9 cellular contexts compared by ENCODE assay signal in genomic region chr6:2353412-2354137, GRCh38.
DNase-seq lines count a peak whose midpoint lies in the region; ATAC-seq and FAIRE-seq lines count a peak whose summit lies in the region.
"Had no signal": no experiment of that assay in that cellular context is flagged by ENCODE, and none has a peak within 500 bp of the region (broad histone marks: within the 10 kb centered on the region; RNA-seq: fewer than 3 reads in every experiment).

No MANE protein-coding gene starts in this region.

- H3K4me1 ChIP-seq in small intestine (ENCODE audit: control insufficient read depth in 2 of 2, insufficient read depth in 1 of 2, low read depth in 1 of 2, low read length in 1 of 2) = no peaks in the 10 kb centered on the region

- DNase-seq in DMS153 (lab: John Stamatoyannopoulos, UW) = peak; percentile 10
- DNase-seq in DMS153 treated with DMSO at 0.1 percent for 48 hours (lab: John Stamatoyannopoulos, UW; ENCODE audit: unreplicated experiment) = no peak
- DNase-seq in NCI-H1092 treated with DMSO at 0.1 percent for 48 hours (lab: John Stamatoyannopoulos, UW) = peak; percentile 6
- DNase-seq in T-helper 17 cell = peak in 1 of 3 donors; percentile 14
- peak; percentile 83 for DNase-seq in astrocyte of the hippocampus (ENCODE audit: low read depth, low spot score)
- peak; percentile 46 for DNase-seq in hepatic stellate cell (ENCODE audit: low spot score)
- DNase-seq in small intestine = peak; percentile 83

- no peaks in the 10 kb centered on the region for H3K4me1 Mint-ChIP-seq in T-helper 17 cell

- 17 to 39% (median 31%) methylated on average over 10 of the region's 10 CpGs for WGBS in small intestine, 3 donors

- H3K36me3 ChIP-seq in small intestine (ENCODE audit: control insufficient read depth in 2 of 2, insufficient read depth in 2 of 2, low read length in 2 of 2) = no peaks in the 10 kb centered on the region
- H3K36me3 ChIP-seq: BLaER1 had no signal

- no peak overlapping the region for H3K4me3 ChIP-seq in small intestine (ENCODE audit: low read depth in 1 of 2, low read length in 2 of 2)
- H3K4me3 ChIP-seq: BLaER1 had no signal

- H3K27ac Mint-ChIP-seq in T-helper 17 cell = peak overlapping the region; percentile 61

- H3K36me3 Mint-ChIP-seq in T-helper 17 cell (ENCODE audit: low read depth) = peaks cover 3% of the 10 kb centered on the region

- H3K9me3 ChIP-seq in T-helper 17 cell (ENCODE audit: control insufficient read depth, low read length, poor library complexity, severe bottlenecking) (no peaks in the 10 kb centered on the region), small intestine (ENCODE audit: control insufficient read depth, low read depth) (no peaks in the 10 kb centered on the region)
- H3K9me3 ChIP-seq: BLaER1 had no signal

- H3K4me3 Mint-ChIP-seq in T-helper 17 cell = no peak overlapping the region

- H3K27ac ChIP-seq in small intestine (ENCODE audit: low read depth in 1 of 2, low read length in 1 of 2) = no peak overlapping the region
- H3K27ac ChIP-seq: BLaER1 had no signal

- no peaks in the 10 kb centered on the region for H3K27me3 ChIP-seq in small intestine (ENCODE audit: control insufficient read depth in 2 of 2, insufficient read depth in 2 of 2, low read length in 2 of 2)
- H3K27me3 ChIP-seq: BLaER1 had no signal

- peak; percentile 42 for ATAC-seq in T-helper 17 cell
- no peak for ATAC-seq in HG03354 (IDR thresholded peaks at IDR 0.05; ENCODE audit: poor library complexity, severe bottlenecking, unreplicated experiment)

- FAIRE-seq in small intestine (lab: Jason Lieb, UNC) = no peak

- no peaks in the 10 kb centered on the region for H3K27me3 Mint-ChIP-seq in T-helper 17 cell
